Comparison of ENCODE assay signal across 8 cellular contexts in genomic region chr11:124673333-124674167, GRCh38.
A peak's percentile ranks its signal among the peaks of the same experiment; 100 is the strongest.
DNase-seq lines count a peak whose midpoint lies in the region; ATAC-seq and TF ChIP-seq lines count a peak whose summit lies in the region.

Gene SIAE, minus strand, starts transcription at chr11:124673739. Its CDS starts 31 bp downstream, at chr11:124673708.
Gene SPA17, plus strand, starts transcription at chr11:124673904. Its CDS starts 1,361 bp downstream, at chr11:124675265.

- H3K4me1 Mint-ChIP-seq in central memory CD8-positive, alpha-beta T cell = peaks cover 21% of the 10 kb centered on the region

- peak; percentile 85 for ATAC-seq in GM18868 (IDR thresholded peaks at IDR 0.05; ENCODE audit: unreplicated experiment)
- ATAC-seq in HG03103 (IDR thresholded peaks at IDR 0.05; ENCODE audit: low read depth, unreplicated experiment) = peak; percentile 84
- ATAC-seq in central memory CD8-positive, alpha-beta T cell (replicated peaks; ENCODE audit: extremely low read depth, poor library complexity, severe bottlenecking) = peak; percentile 92

- CTCF ChIA-PET in AG04449 (lab: Yijun Ruan, JAX) = interaction anchor here (1.2 to 6.2 kb wide), 7 partner anchors 14 to 193 kb away, joined by 3 to 176 read pairs (median 17); partner anchors contain the start of gene ROBO3

- H3K4me3 Mint-ChIP-seq in central memory CD8-positive, alpha-beta T cell = peak within 1 kb of the TSS; percentile 78

- peak within 1 kb of the TSS; percentile 98 for H3K27ac Mint-ChIP-seq in central memory CD8-positive, alpha-beta T cell (ENCODE audit: low read depth)

- POLR2A ChIA-PET in AG04449 (lab: Yijun Ruan, JAX) = interaction anchor here (0.6 to 1.1 kb wide), 4 partner anchors 30 to 227 kb away, joined by 3 to 4 read pairs (median 3); no protein-coding TSS in a partner anchor

- TF ChIP-seq CTCF in AG04449 (IDR thresholded peaks at IDR 0.05; ENCODE audit: insufficient read depth, low read length, missing control alignments) = no peak

- no peaks in the 10 kb centered on the region for H3K27me3 Mint-ChIP-seq in central memory CD8-positive, alpha-beta T cell

- H3K4me3 ChIP-seq in AG04449 (ENCODE audit: low read depth, low read length) = peak within 1 kb of the TSS; percentile 79

- peak; percentile 67 for DNase-seq in AG04449 (ENCODE audit: low read depth, low spot score)
- DNase-seq in NCI-H226 = peak; percentile 79
- peak; percentile 62 for DNase-seq in activated CD4-positive, CD25-positive, alpha-beta regulatory T cell treated with anti-CD3 and anti-CD28 coated beads, Interleukin-2, amount 50 U/mL, for 16 hours (ENCODE audit: low read depth, low spot score)
- peak; percentile 57 to 84 for DNase-seq in central memory CD8-positive, alpha-beta T cell (ENCODE audit: low spot score in 2 of 2)
- peak; percentile 88 for DNase-seq in inferior parietal cortex (ENCODE audit: extremely low spot score)
- peak; percentile 86 for DNase-seq in smooth muscle cell of the brain vasculature (ENCODE audit: low read depth, low spot score)

- H3K9me3 Mint-ChIP-seq in central memory CD8-positive, alpha-beta T cell = no peaks in the 10 kb centered on the region

- peaks cover 19% of the 10 kb centered on the region for H3K36me3 Mint-ChIP-seq in central memory CD8-positive, alpha-beta T cell (ENCODE audit: insufficient read depth)

Comparison
In these comparisons a context has a peak if more than half of its experiments do, and no peak if none do; other contexts are left out.
1. Peak in every context shown above with its lines: DNase-seq, ATAC-seq and H3K4me3 ChIP-seq.